ENCODE assay signal across 12 cellular contexts in genomic region chr2:196967126-196967525, GRCh38. TPM values are rescaled to one million over a fixed set of nuclear protein-coding genes. Genes with fewer than 3 reads are reported as not detected.
A peak's percentile ranks its signal among the peaks of the same experiment; 100 is the strongest.
DNase-seq lines count a peak whose midpoint lies in the region; ATAC-seq and TF ChIP-seq lines count a peak whose summit lies in the region.
"Had no signal": no experiment of that assay in that cellular context is flagged by ENCODE, and none has a peak within 500 bp of the region (broad histone marks: within the 10 kb centered on the region; RNA-seq: fewer than 3 reads in every experiment).

No MANE protein-coding gene starts in this region.

- peak overlapping the region; percentile 20 to 84 (median 79) for H3K4me3 Mint-ChIP-seq in nephron
- H3K4me3 Mint-ChIP-seq in natural killer cell treated with Interleukin-12 subunit alpha and Interleukin-12 subunit beta and Interleukin-15 and Interleukin-18, amount 100 ng/mL, for 72 hours: no peak overlapping the region
- H3K4me3 Mint-ChIP-seq: neural crest cell; stimulated activated effector memory CD8-positive, alpha-beta T cell treated with anti-CD3 and anti-CD28 coated beads, Interleukin-12 subunit alpha, Interleukin-12 subunit beta, amount 100 ng/mL, for 72 hours had no signal

- CTCF ChIA-PET in AG04449 (lab: Yijun Ruan, JAX): no interaction called here

- 0 out of 2 replicates have a peak overlapping the region, but pooled peaks have one; percentile 17 for H3K27ac ChIP-seq in SJSA1
- H3K27ac ChIP-seq: BLaER1 had no signal

- TF ChIP-seq CTCF in AG04449 (IDR thresholded peaks at IDR 0.05; ENCODE audit: insufficient read depth, low read length, missing control alignments): no peak
- TF ChIP-seq CTCF in fibroblast of villous mesenchyme (IDR thresholded peaks at IDR 0.05; ENCODE audit: insufficient read depth, low read depth, low read length): no peak
- no peak for TF ChIP-seq CTCF in nephron (IDR thresholded peaks at IDR 0.05; ENCODE audit: unreplicated experiment in 3 of 3)

- H3K27me3 ChIP-seq in SJSA1 (replicated peaks): no peaks in the 10 kb centered on the region
- H3K27me3 ChIP-seq: BLaER1 had no signal

- H3K4me3 ChIP-seq in AG04449 (ENCODE audit: low read depth, low read length) (peak overlapping the region; percentile 27), SJSA1 (peak overlapping the region; percentile 10), fibroblast of villous mesenchyme (ENCODE audit: low read depth, low read length) (peak overlapping the region; percentile 44)
- H3K4me3 ChIP-seq: BLaER1 had no signal

- H3K36me3 Mint-ChIP-seq in nephron (ENCODE audit: low read depth): no peaks in the 10 kb centered on the region
- peaks cover 5% of the 10 kb centered on the region for H3K36me3 Mint-ChIP-seq in natural killer cell treated with Interleukin-12 subunit alpha and Interleukin-12 subunit beta and Interleukin-15 and Interleukin-18, amount 100 ng/mL, for 72 hours
- H3K36me3 Mint-ChIP-seq: stimulated activated effector memory CD8-positive, alpha-beta T cell treated with anti-CD3 and anti-CD28 coated beads, Interleukin-12 subunit alpha, Interleukin-12 subunit beta, amount 100 ng/mL, for 72 hours had no signal

- no peaks in the 10 kb centered on the region for H3K9me3 Mint-ChIP-seq in nephron
- H3K9me3 Mint-ChIP-seq in natural killer cell treated with Interleukin-12 subunit alpha and Interleukin-12 subunit beta and Interleukin-15 and Interleukin-18, amount 100 ng/mL, for 72 hours: peaks cover 3% of the 10 kb centered on the region

- H3K9me3 ChIP-seq in SJSA1 (replicated peaks): no peaks in the 10 kb centered on the region
- H3K9me3 ChIP-seq: BLaER1 had no signal

- no peaks in the 10 kb centered on the region for H3K36me3 ChIP-seq in SJSA1
- H3K36me3 ChIP-seq: BLaER1 had no signal

- peaks cover 11% of the 10 kb centered on the region for H3K4me1 ChIP-seq in SJSA1 (replicated peaks)
- H3K4me1 ChIP-seq: BLaER1 had no signal

- POLR2A ChIA-PET in AG04449 (lab: Yijun Ruan, JAX): no interaction called here

- H3K4me1 Mint-ChIP-seq in nephron: peaks cover 28% of the 10 kb centered on the region
- peaks cover 18 to 19% of the 10 kb centered on the region in 2 donors for H3K4me1 Mint-ChIP-seq in natural killer cell treated with Interleukin-12 subunit alpha and Interleukin-12 subunit beta and Interleukin-15 and Interleukin-18, amount 100 ng/mL, for 72 hours (ENCODE audit: low read depth in 2 of 2)

- H3K27ac Mint-ChIP-seq in nephron: peak overlapping the region; percentile 57 to 65 (median 62)
- H3K27ac Mint-ChIP-seq in natural killer cell treated with Interleukin-12 subunit alpha and Interleukin-12 subunit beta and Interleukin-15 and Interleukin-18, amount 100 ng/mL, for 72 hours: peak overlapping the region in 1 of 2 donors; percentile 11
- H3K27ac Mint-ChIP-seq: stimulated activated effector memory CD8-positive, alpha-beta T cell treated with anti-CD3 and anti-CD28 coated beads, Interleukin-12 subunit alpha, Interleukin-12 subunit beta, amount 100 ng/mL, for 72 hours had no signal

- no peaks in the 10 kb centered on the region for H3K27me3 Mint-ChIP-seq in nephron (ENCODE audit: low read depth)
- H3K27me3 Mint-ChIP-seq in natural killer cell treated with Interleukin-12 subunit alpha and Interleukin-12 subunit beta and Interleukin-15 and Interleukin-18, amount 100 ng/mL, for 72 hours: no peaks in the 10 kb centered on the region

- no peak for DNase-seq in AG04449 (ENCODE audit: low read depth, low spot score)
- DNase-seq in SJSA1 (ENCODE audit: low read depth in 1 of 2, low spot score in 2 of 2): peak in 1 of 2 experiments; percentile 21
- DNase-seq in fibroblast of villous mesenchyme (ENCODE audit: low read depth): peak; percentile 51
- DNase-seq in natural killer cell treated with Interleukin-12 subunit alpha and Interleukin-12 subunit beta and Interleukin-15 and Interleukin-18, amount 100 ng/mL, for 72 hours (ENCODE audit: low spot score): no peak
- DNase-seq in OCI-M2 (lab: John Stamatoyannopoulos, UW; ENCODE audit: unreplicated experiment): no peak
- DNase-seq in epidermal melanocyte (ENCODE audit: insufficient read length, low spot score): no peak
- DNase-seq in RKO (ENCODE audit: low spot score): no peak
- DNase-seq: Karpas-422 had no signal

- no peak for ATAC-seq in natural killer cell treated with Interleukin-12 subunit alpha and Interleukin-12 subunit beta and Interleukin-15 and Interleukin-18, amount 100 ng/mL, for 72 hours
- ATAC-seq: stimulated activated effector memory CD8-positive, alpha-beta T cell treated with anti-CD3 and anti-CD28 coated beads, Interleukin-12 subunit alpha, Interleukin-12 subunit beta, amount 100 ng/mL, for 72 hours had no signal

RNA-seq across cellular contexts. Expression of gene PGAP1, which starts 40.6 kb away (rescaled TPM):
- total RNA-seq in SJSA1 (2014; rRNA removed; shearing (Covaris generic)): 4.4 and 4.6 TPM in 2 replicates
- total RNA-seq in fibroblast of villous mesenchyme: 8.1 and 11.7 TPM in 2 replicates
- 10 to 100 TPM; 11.6 to 65.0 TPM for total RNA-seq in natural killer cell treated with Interleukin-12 subunit alpha and Interleukin-12 subunit beta and Interleukin-15 and Interleukin-18, amount 100 ng/mL, for 72 hours
